Comparison of ENCODE assay signal across 9 cellular contexts in genomic region chr4:14178421-14178820, GRCh38.
A peak's percentile ranks its signal among the peaks of the same experiment; 100 is the strongest.
DNase-seq lines count a peak whose midpoint lies in the region; ATAC-seq, FAIRE-seq and TF ChIP-seq lines count a peak whose summit lies in the region.
"Had no signal": no experiment of that assay in that cellular context is flagged by ENCODE, and none has a peak within 500 bp of the region (broad histone marks: within the 10 kb centered on the region; RNA-seq: fewer than 3 reads in every experiment).

No MANE protein-coding gene starts in this region.

- no peaks in the 10 kb centered on the region for H3K27me3 Mint-ChIP-seq in activated naive CD8-positive, alpha-beta T cell

- H3K9me3 Mint-ChIP-seq in activated naive CD8-positive, alpha-beta T cell (ENCODE audit: low read depth), result no peaks in the 10 kb centered on the region

- ATAC-seq in GM19395 (IDR thresholded peaks at IDR 0.05; ENCODE audit: unreplicated experiment) (peak; percentile 75), HG03342 (IDR thresholded peaks at IDR 0.05; ENCODE audit: unreplicated experiment) (peak; percentile 68)

- H3K4me1 Mint-ChIP-seq in activated naive CD8-positive, alpha-beta T cell (ENCODE audit: low read depth), result peaks cover 29% of the 10 kb centered on the region

- no peak overlapping the region for H3K4me2 ChIP-seq in osteoblast (ENCODE audit: insufficient read depth, low read length)

- no peak for FAIRE-seq in GM12892 (lab: Jason Lieb, UNC)
- FAIRE-seq: endometrium had no signal

- no peaks in the 10 kb centered on the region for H3K27me3 ChIP-seq in osteoblast (ENCODE audit: insufficient read depth, low read length)
- H3K27me3 ChIP-seq in WERI-Rb-1 (ENCODE audit: insufficient read depth, low read depth, severe bottlenecking), result no peaks in the 10 kb centered on the region

- no peak overlapping the region for H3K27ac ChIP-seq in osteoblast (ENCODE audit: low read depth, low read length)
- no peak overlapping the region for H3K27ac ChIP-seq in WERI-Rb-1

- H3K79me2 ChIP-seq in osteoblast (ENCODE audit: insufficient read depth, low read length), result no peaks in the 10 kb centered on the region

- DNase-seq in CD1c-positive myeloid dendritic cell (ENCODE audit: extremely low spot score), result peak; percentile 37
- no peak for DNase-seq in osteoblast (ENCODE audit: insufficient read length, low spot score, missing footprints)
- DNase-seq in WERI-Rb-1, result no peak
- no peak for DNase-seq in GM12892 (ENCODE audit: insufficient read length)
- DNase-seq in NCI-H2107 (lab: John Stamatoyannopoulos, UW), result no peak

- H4K20me1 ChIP-seq in osteoblast (ENCODE audit: insufficient read depth, low read length), result no peaks in the 10 kb centered on the region

- peak overlapping the region; percentile 57 for H3K4me3 Mint-ChIP-seq in activated naive CD8-positive, alpha-beta T cell

- H3K4me3 ChIP-seq in osteoblast (ENCODE audit: insufficient read depth, low read length) (no peak overlapping the region), WERI-Rb-1 (ENCODE audit: low read depth, low read length) (no peak overlapping the region)

- peak overlapping the region; percentile 78 for H3K27ac Mint-ChIP-seq in activated naive CD8-positive, alpha-beta T cell

- H2AFZ ChIP-seq in osteoblast (ENCODE audit: low read length), result peak overlapping the region; percentile 51

- H3K9me3 ChIP-seq in osteoblast (ENCODE audit: low read depth, low read length) (no peaks in the 10 kb centered on the region), WERI-Rb-1 (ENCODE audit: severe bottlenecking) (no peaks in the 10 kb centered on the region)

- no peaks in the 10 kb centered on the region for H3K36me3 ChIP-seq in osteoblast (ENCODE audit: insufficient read depth, low read length)
- no peaks in the 10 kb centered on the region for H3K36me3 ChIP-seq in WERI-Rb-1

- TF ChIP-seq POLR2A in GM12892 (IDR thresholded peaks at IDR 0.05; ENCODE audit: low read depth, low read length), result no peak

- H3K36me3 Mint-ChIP-seq in activated naive CD8-positive, alpha-beta T cell, result no peaks in the 10 kb centered on the region

- TF ChIP-seq CTCF in osteoblast (IDR thresholded peaks at IDR 0.05; ENCODE audit: extremely low read depth, low read depth, low read length), result no peak
- TF ChIP-seq CTCF in WERI-Rb-1 (IDR thresholded peaks at IDR 0.05; ENCODE audit: low read depth, low read length), result no peak

- H3K4me1 ChIP-seq in osteoblast (ENCODE audit: insufficient read depth, low read length), result peaks cover 25% of the 10 kb centered on the region
